In the genomic region with DNA sequence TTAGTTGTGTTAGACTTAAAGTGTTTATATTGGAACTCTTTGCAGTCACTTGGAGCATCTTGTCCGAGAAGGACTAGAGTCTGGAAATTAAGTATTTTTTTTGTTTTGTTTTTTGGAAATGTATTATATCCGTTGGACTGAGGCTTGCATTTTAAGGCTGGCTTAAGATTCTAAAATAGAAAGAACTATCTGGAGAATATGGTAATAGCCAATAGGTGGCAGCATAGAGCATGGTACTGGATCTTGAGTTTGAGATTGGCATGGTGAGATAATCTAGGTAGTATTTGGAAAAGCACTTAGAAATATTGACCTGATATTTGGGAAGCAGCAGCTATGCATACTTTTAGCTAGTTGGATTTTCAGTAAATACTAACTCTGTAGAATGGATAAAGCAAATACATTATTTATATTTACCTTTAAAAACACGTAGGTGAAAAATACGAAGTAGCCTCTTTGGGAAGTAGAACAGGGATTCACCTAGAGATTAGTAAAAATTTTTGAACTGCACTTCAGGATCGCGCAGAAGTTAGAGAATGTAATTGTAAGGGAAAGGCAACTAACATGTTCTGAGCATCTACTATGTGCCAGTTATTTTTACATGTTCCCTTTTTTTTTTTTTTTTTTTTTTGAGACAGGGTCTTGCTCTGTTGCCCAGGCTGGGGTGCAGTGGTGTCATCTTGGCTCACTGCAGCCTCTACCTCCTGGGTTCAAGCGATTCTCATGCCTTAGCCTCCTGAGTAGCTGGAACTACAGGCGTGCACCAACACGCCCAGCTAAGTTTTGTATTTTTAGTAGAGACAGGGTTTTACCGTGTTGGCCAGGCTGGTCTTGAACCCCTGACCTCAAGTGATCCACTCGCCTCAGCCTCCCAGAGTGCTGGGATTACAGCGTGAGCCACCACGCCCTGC, we compare ENCODE assay signal across 1 cellular context.
TF ChIP-seq lines count a peak whose summit lies in the region.

No MANE protein-coding gene starts in this region.

TF ChIP-seq in GM23338, 12 proteins besides CTCF, POLR2A, EP300 and RAD21 (continued from another document):
- TF ChIP-seq, protein P1, sequence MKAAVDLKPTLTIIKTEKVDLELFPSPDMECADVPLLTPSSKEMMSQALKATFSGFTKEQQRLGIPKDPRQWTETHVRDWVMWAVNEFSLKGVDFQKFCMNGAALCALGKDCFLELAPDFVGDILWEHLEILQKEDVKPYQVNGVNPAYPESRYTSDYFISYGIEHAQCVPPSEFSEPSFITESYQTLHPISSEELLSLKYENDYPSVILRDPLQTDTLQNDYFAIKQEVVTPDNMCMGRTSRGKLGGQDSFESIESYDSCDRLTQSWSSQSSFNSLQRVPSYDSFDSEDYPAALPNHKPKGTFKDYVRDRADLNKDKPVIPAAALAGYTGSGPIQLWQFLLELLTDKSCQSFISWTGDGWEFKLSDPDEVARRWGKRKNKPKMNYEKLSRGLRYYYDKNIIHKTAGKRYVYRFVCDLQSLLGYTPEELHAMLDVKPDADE (IDR thresholded peaks at IDR 0.05), result no peak
- TF ChIP-seq, protein P2, sequence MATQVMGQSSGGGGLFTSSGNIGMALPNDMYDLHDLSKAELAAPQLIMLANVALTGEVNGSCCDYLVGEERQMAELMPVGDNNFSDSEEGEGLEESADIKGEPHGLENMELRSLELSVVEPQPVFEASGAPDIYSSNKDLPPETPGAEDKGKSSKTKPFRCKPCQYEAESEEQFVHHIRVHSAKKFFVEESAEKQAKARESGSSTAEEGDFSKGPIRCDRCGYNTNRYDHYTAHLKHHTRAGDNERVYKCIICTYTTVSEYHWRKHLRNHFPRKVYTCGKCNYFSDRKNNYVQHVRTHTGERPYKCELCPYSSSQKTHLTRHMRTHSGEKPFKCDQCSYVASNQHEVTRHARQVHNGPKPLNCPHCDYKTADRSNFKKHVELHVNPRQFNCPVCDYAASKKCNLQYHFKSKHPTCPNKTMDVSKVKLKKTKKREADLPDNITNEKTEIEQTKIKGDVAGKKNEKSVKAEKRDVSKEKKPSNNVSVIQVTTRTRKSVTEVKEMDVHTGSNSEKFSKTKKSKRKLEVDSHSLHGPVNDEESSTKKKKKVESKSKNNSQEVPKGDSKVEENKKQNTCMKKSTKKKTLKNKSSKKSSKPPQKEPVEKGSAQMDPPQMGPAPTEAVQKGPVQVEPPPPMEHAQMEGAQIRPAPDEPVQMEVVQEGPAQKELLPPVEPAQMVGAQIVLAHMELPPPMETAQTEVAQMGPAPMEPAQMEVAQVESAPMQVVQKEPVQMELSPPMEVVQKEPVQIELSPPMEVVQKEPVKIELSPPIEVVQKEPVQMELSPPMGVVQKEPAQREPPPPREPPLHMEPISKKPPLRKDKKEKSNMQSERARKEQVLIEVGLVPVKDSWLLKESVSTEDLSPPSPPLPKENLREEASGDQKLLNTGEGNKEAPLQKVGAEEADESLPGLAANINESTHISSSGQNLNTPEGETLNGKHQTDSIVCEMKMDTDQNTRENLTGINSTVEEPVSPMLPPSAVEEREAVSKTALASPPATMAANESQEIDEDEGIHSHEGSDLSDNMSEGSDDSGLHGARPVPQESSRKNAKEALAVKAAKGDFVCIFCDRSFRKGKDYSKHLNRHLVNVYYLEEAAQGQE (IDR thresholded peaks at IDR 0.05; ENCODE audit: unreplicated experiment), result no peak
- TF ChIP-seq STAT1 (IDR thresholded peaks at IDR 0.05; ENCODE audit: unreplicated experiment) (no peak), ZNF331 (CRISPR knock-in tag; IDR thresholded peaks at IDR 0.05; ENCODE audit: low read depth) (no peak), JUNB (IDR thresholded peaks at IDR 0.05; ENCODE audit: unreplicated experiment) (no peak)
